Comparison of ENCODE assay signal across 15 cellular contexts in genomic region chr2:233446121-233446520, GRCh38.
A peak's percentile ranks its signal among the peaks of the same experiment; 100 is the strongest.
DNase-seq lines count a peak whose midpoint lies in the region; ATAC-seq lines count a peak whose summit lies in the region.
"Had no signal": no experiment of that assay in that cellular context is flagged by ENCODE, and none has a peak within 500 bp of the region (broad histone marks: within the 10 kb centered on the region; RNA-seq: fewer than 3 reads in every experiment).

No MANE protein-coding gene starts in this region.

- intact Hi-C loops in posterior vena cava (cut with DNase I), result loop anchor here (5.0 to 10.0 kb wide), 3 partner anchors 91 to 496 kb away; partner anchors contain the start of gene DGKD (in 2 of the 2)

- no peaks in the 10 kb centered on the region for H3K9me3 Mint-ChIP-seq in activated naive CD8-positive, alpha-beta T cell treated with anti-CD3 and anti-CD28 coated beads for 36 hours
- no peaks in the 10 kb centered on the region for H3K9me3 Mint-ChIP-seq in activated naive CD8-positive, alpha-beta T cell treated with anti-CD3 and anti-CD28 coated beads, Interleukin-2, amount 50 U/mL, for 24 hours
- H3K9me3 Mint-ChIP-seq in T-cell, result no peaks in the 10 kb centered on the region
- H3K9me3 Mint-ChIP-seq: CD14-positive monocyte had no signal

- H3K4me3 Mint-ChIP-seq in activated naive CD8-positive, alpha-beta T cell treated with anti-CD3 and anti-CD28 coated beads for 36 hours, result no peak overlapping the region
- no peak overlapping the region for H3K4me3 Mint-ChIP-seq in activated naive CD8-positive, alpha-beta T cell treated with anti-CD3 and anti-CD28 coated beads, Interleukin-2, amount 50 U/mL, for 24 hours
- no peak overlapping the region for H3K4me3 Mint-ChIP-seq in T-cell
- H3K4me3 Mint-ChIP-seq: CD14-positive monocyte had no signal

- no peak overlapping the region for H3K9ac ChIP-seq in SK-N-MC (ENCODE audit: insufficient read length)

- no peak overlapping the region for H3K4me3 ChIP-seq in SK-N-MC
- H3K4me3 ChIP-seq: PC-9 had no signal

- H3K36me3 Mint-ChIP-seq in activated naive CD8-positive, alpha-beta T cell treated with anti-CD3 and anti-CD28 coated beads for 36 hours, result peaks cover 25% of the 10 kb centered on the region
- H3K36me3 Mint-ChIP-seq in activated naive CD8-positive, alpha-beta T cell treated with anti-CD3 and anti-CD28 coated beads, Interleukin-2, amount 50 U/mL, for 24 hours (ENCODE audit: low read depth), result peaks cover 41% of the 10 kb centered on the region
- H3K36me3 Mint-ChIP-seq in T-cell, result peaks cover 49% of the 10 kb centered on the region

- H3K27me3 Mint-ChIP-seq in activated naive CD8-positive, alpha-beta T cell treated with anti-CD3 and anti-CD28 coated beads for 36 hours, result no peaks in the 10 kb centered on the region
- H3K27me3 Mint-ChIP-seq in activated naive CD8-positive, alpha-beta T cell treated with anti-CD3 and anti-CD28 coated beads, Interleukin-2, amount 50 U/mL, for 24 hours, result no peaks in the 10 kb centered on the region
- H3K27me3 Mint-ChIP-seq in T-cell, result no peaks in the 10 kb centered on the region

- H3K27ac ChIP-seq in SK-N-MC, result peak overlapping the region; percentile 35
- H3K27ac ChIP-seq: PC-9 had no signal

- POLR2A ChIA-PET in T-cell (lab: Charles Lee), result no interaction called here

- H3K4me1 Mint-ChIP-seq in activated naive CD8-positive, alpha-beta T cell treated with anti-CD3 and anti-CD28 coated beads for 36 hours, result peaks cover 18% of the 10 kb centered on the region
- peaks cover 10% of the 10 kb centered on the region for H3K4me1 Mint-ChIP-seq in activated naive CD8-positive, alpha-beta T cell treated with anti-CD3 and anti-CD28 coated beads, Interleukin-2, amount 50 U/mL, for 24 hours
- H3K4me1 Mint-ChIP-seq in T-cell, result peaks cover 20 to 35% (median 21%) of the 10 kb centered on the region in 3 donors
- H3K4me1 Mint-ChIP-seq: CD14-positive monocyte had no signal

- peaks cover 80% of the 10 kb centered on the region for H3K36me3 ChIP-seq in SK-N-MC (ENCODE audit: insufficient read depth, low read length)

- CTCF ChIA-PET in T-cell (lab: Charles Lee), result interaction anchor here in 1 of 2 donors (8.2 kb wide), 1 partner anchor 41 kb away, joined by 158 read pairs; no protein-coding TSS in a partner anchor

- ATAC-seq in activated naive CD8-positive, alpha-beta T cell treated with anti-CD3 and anti-CD28 coated beads, Interleukin-2, amount 50 U/mL, for 24 hours, result no peak
- ATAC-seq in T-cell (replicated peaks in 1 of 4), result no peak

- no peaks in the 10 kb centered on the region for H3K9me3 ChIP-seq in SK-N-MC (ENCODE audit: low read depth, low read length)

- no peak for DNase-seq in activated naive CD8-positive, alpha-beta T cell treated with anti-CD3 and anti-CD28 coated beads for 36 hours
- DNase-seq in activated naive CD8-positive, alpha-beta T cell treated with anti-CD3 and anti-CD28 coated beads, Interleukin-2, amount 50 U/mL, for 24 hours, result no peak
- no peak for DNase-seq in SK-N-MC (ENCODE audit: low read depth, low spot score)
- DNase-seq in posterior vena cava (ENCODE audit: low spot score), result peak; percentile 54
- no peak for DNase-seq in cortex of kidney (lab: John Stamatoyannopoulos, UW)
- no peak for DNase-seq in T-cell
- no peak for DNase-seq in activated CD4-positive, alpha-beta T cell treated with anti-CD3 and anti-CD28 coated beads, Interleukin-2, amount 50 U/mL, for 4 hours
- DNase-seq: KBM-7, NCI-H1048, NCI-H1436 treated with DMSO at 0.1 percent for 48 hours, NCI-H2081, NCI-H82, PC-9, SHP77 had no signal

- peak overlapping the region; percentile 23 for H3K27ac Mint-ChIP-seq in activated naive CD8-positive, alpha-beta T cell treated with anti-CD3 and anti-CD28 coated beads for 36 hours
- H3K27ac Mint-ChIP-seq in activated naive CD8-positive, alpha-beta T cell treated with anti-CD3 and anti-CD28 coated beads, Interleukin-2, amount 50 U/mL, for 24 hours, result no peak overlapping the region
- H3K27ac Mint-ChIP-seq in T-cell, result peak overlapping the region in 1 of 2 donors; percentile 4
